ENCODE assay signal across 1 cellular context in the genomic region with DNA sequence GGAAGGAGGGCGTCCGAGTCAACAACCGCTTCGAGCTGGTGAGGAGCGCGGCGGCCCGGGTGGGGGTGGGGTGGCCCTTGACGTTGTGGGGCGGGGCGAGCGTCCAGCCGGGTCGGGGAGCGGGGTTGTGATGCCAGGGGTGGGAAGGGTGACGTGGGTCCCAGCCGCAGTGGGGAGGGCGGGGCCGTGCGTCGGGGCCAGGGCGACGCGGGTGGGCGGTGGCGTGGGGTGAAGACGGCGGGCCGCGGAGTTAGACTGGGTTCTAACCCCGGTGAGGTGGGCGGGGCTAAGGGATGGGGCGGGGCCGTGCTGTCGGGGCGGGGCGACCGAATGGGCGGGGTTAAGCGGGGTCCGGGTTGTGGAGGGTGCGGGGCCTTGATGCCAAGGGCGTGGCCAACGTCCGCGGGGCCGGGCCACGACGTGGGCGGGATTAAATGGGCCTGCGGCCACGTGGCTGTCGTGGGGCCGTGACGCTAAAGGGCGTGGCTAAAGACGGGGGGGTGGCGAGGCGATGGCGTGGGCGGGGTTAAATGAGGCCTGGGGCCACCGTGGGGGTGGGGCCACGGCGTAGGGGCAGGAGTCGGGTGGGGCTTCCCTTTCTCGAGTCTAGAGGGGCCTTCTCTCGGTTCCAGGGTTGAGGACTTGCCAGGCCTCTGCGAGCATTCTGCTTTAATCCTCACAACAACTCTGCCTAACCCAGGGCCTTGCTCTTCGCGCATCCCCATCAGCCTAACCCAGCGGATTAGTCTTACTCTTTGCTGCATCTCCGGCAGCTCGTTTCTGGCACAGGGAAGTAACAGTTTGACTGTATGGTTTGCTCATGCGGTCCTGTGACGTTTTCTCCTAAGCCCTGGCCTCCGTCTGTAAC.
TF ChIP-seq lines count a peak whose summit lies in the region.

No MANE protein-coding gene starts in this region.

TF ChIP-seq in HCT116, 20 proteins besides CTCF, POLR2A, EP300 and RAD21:
- TF ChIP-seq EZH2 (IDR thresholded peaks at IDR 0.05) = no peak
- TF ChIP-seq TCF7L2 (IDR thresholded peaks at IDR 0.05; ENCODE audit: borderline replicate concordance, extremely low read depth, insufficient read depth, insufficient read length) = peak; percentile 51
